In the genomic region with DNA sequence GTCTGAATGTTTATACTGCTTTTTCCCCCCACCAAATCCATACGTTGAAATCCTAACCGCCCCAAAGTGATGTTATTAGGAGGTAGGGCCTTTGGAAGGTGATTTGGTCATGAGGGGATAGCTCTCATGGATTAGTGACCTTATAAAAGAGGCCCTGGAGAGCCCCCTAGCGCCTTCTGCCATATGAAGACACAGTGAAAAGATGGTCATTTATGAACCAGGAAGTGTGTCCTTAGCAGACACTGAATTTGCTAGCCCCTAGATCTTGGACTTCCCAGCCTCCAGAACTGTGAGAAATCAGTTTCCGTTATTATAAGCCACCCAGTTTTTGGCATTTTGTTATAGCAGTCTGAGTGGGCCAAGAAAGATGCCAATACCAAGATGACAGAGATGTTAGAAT, we compare ENCODE assay signal across 9 cellular contexts. TPM values are rescaled to one million over a fixed set of nuclear protein-coding genes. Genes with fewer than 3 reads are reported as not detected.
DNase-seq lines count a peak whose midpoint lies in the region; ATAC-seq and TF ChIP-seq lines count a peak whose summit lies in the region.
"Had no signal": no experiment of that assay in that cellular context is flagged by ENCODE, and none has a peak within 500 bp of the region (broad histone marks: within the 10 kb centered on the region; RNA-seq: fewer than 3 reads in every experiment).

No MANE protein-coding gene starts in this region.

- 49 to 55% methylated on average over 4 of the region's 4 CpGs for WGBS in GM23248 (ENCODE audit: low coverage in 1 of 2, low lambda C conversion rate in 2 of 2, missing lambda C conversion rate in 2 of 2), 2 experiments

- DNase-seq in BE2C, result peak; percentile 56
- DNase-seq in GM23248, result peak; percentile 62
- peak; percentile 54 for DNase-seq in RPMI8226
- peak; percentile 60 for DNase-seq in fibroblast of pulmonary artery (ENCODE audit: low read depth)
- no peak for DNase-seq in endothelial cell (ENCODE audit: low spot score)
- no peak for DNase-seq in upper lobe of right lung
- DNase-seq in pons (ENCODE audit: low spot score), result no peak

- no peak overlapping the region for H3K4me3 ChIP-seq in BE2C (ENCODE audit: low read depth, low read length)
- H3K4me3 ChIP-seq in GM23248, result no peak overlapping the region
- H3K4me3 ChIP-seq in fibroblast of pulmonary artery (replicated peaks; ENCODE audit: low read depth, low read length), result no peak overlapping the region
- no peak overlapping the region for H3K4me3 ChIP-seq in upper lobe of right lung
- H3K4me3 ChIP-seq: SJSA1 had no signal

- H3K9me3 ChIP-seq in BE2C, result no peaks in the 10 kb centered on the region
- H3K9me3 ChIP-seq in GM23248 (ENCODE audit: low read depth), result no peaks in the 10 kb centered on the region
- no peaks in the 10 kb centered on the region for H3K9me3 ChIP-seq in upper lobe of right lung
- H3K9me3 ChIP-seq: SJSA1 had no signal

- H3F3A ChIP-seq in GM23248 (ENCODE audit: insufficient read depth), result no peaks in the 10 kb centered on the region

- H3K27me3 Mint-ChIP-seq in endothelial cell (ENCODE audit: unreplicated experiment), result peaks cover 10% of the 10 kb centered on the region

- H3K4me1 ChIP-seq in BE2C (no peaks in the 10 kb centered on the region), GM23248 (ENCODE audit: insufficient read depth) (no peaks in the 10 kb centered on the region), upper lobe of right lung (no peaks in the 10 kb centered on the region)

- peak overlapping the region; percentile 93 for H2AFZ ChIP-seq in GM23248

- H3K27me3 ChIP-seq in BE2C (no peaks in the 10 kb centered on the region), GM23248 (replicated peaks; ENCODE audit: insufficient read depth) (no peaks in the 10 kb centered on the region), upper lobe of right lung (no peaks in the 10 kb centered on the region)
- H3K27me3 ChIP-seq: SJSA1 had no signal

- intact Hi-C loops in upper lobe of right lung (cut with DNase I), result no loop called here

- no peak overlapping the region for H3K27ac Mint-ChIP-seq in endothelial cell (ENCODE audit: unreplicated experiment)

- no peaks in the 10 kb centered on the region for H3K9me2 ChIP-seq in GM23248 (ENCODE audit: insufficient read depth)

- H3K27ac ChIP-seq in GM23248 (no peak overlapping the region), upper lobe of right lung (no peak overlapping the region)
- H3K27ac ChIP-seq: SJSA1 had no signal

- ATAC-seq in upper lobe of right lung, result no peak
- no peak for ATAC-seq in GM18867 (IDR thresholded peaks at IDR 0.05; ENCODE audit: unreplicated experiment)

- no peak overlapping the region for H3K4me2 ChIP-seq in GM23248 (ENCODE audit: unreplicated experiment)

- peak; percentile 53 for TF ChIP-seq CTCF in BE2C (IDR thresholded peaks at IDR 0.05; ENCODE audit: low read depth, low read length)
- TF ChIP-seq CTCF in fibroblast of pulmonary artery (IDR thresholded peaks at IDR 0.05; ENCODE audit: low read length, missing control alignments), result peak; percentile 57
- no peak for TF ChIP-seq CTCF in endothelial cell (IDR thresholded peaks at IDR 0.05; ENCODE audit: unreplicated experiment)
- no peak for TF ChIP-seq CTCF in upper lobe of right lung (IDR thresholded peaks at IDR 0.05)

- no peak overlapping the region for H3K9ac ChIP-seq in GM23248

- H3K4me3 Mint-ChIP-seq in endothelial cell (ENCODE audit: unreplicated experiment), result no peak overlapping the region

- no peaks in the 10 kb centered on the region for H4K20me1 ChIP-seq in GM23248 (ENCODE audit: insufficient read depth)

- H3K4me1 Mint-ChIP-seq in endothelial cell (ENCODE audit: unreplicated experiment), result peaks cover 32% of the 10 kb centered on the region

- no peaks in the 10 kb centered on the region for H3K79me2 ChIP-seq in GM23248 (ENCODE audit: insufficient read depth)

- H3K36me3 Mint-ChIP-seq in endothelial cell (ENCODE audit: low read depth, unreplicated experiment), result peaks cover 17% of the 10 kb centered on the region

- H3K9me3 Mint-ChIP-seq in endothelial cell (ENCODE audit: unreplicated experiment), result no peaks in the 10 kb centered on the region

- in situ Hi-C loops in GM23248 (cut with MboI), result no loop called here

- H3K36me3 ChIP-seq in BE2C (no peaks in the 10 kb centered on the region), GM23248 (ENCODE audit: low read depth) (no peaks in the 10 kb centered on the region), upper lobe of right lung (no peaks in the 10 kb centered on the region)
- H3K36me3 ChIP-seq: SJSA1 had no signal

RNA-seq across cellular contexts. Expression of a gene that starts 7.2 kb away (rescaled TPM):
- polyA plus RNA-seq in BE2C (2012; ENCODE audit: insufficient read depth, insufficient read length, low read depth), result 65.3 TPM
- 65.7 and 79.0 TPM in 2 replicates for total RNA-seq in GM23248 (2014; rRNA removed; shearing (Covaris generic))
- 74.6 and 78.9 TPM in 2 replicates for polyA plus RNA-seq in GM23248 (2016; fragmentation: Nextera tagmentation; extraction: Ambion mirVana)
- 264 TPM for total RNA-seq in endothelial cell (ENCODE audit: unreplicated experiment)
- total RNA-seq in upper lobe of right lung, result 48.2 TPM

RNA-seq across cellular contexts. Expression of a gene that starts 11.5 kb away (rescaled TPM):
- 53.1 TPM for polyA plus RNA-seq in BE2C (2012; ENCODE audit: insufficient read depth, insufficient read length, low read depth)
- 42.5 and 56.2 TPM in 2 replicates for total RNA-seq in GM23248 (2014; rRNA removed; shearing (Covaris generic))
- 101 and 107 TPM in 2 replicates for polyA plus RNA-seq in GM23248 (2016; fragmentation: Nextera tagmentation; extraction: Ambion mirVana)
- 153 TPM for total RNA-seq in endothelial cell (ENCODE audit: unreplicated experiment)
- total RNA-seq in upper lobe of right lung, result 36.4 TPM

Comparison
In these comparisons a context has a peak if more than half of its experiments do, and no peak if none do; other contexts are left out.
1. DNase-seq: peak in BE2C (single experiment), GM23248 (single experiment), RPMI8226 (single experiment) and fibroblast of pulmonary artery (single experiment); none in endothelial cell (single experiment), upper lobe of right lung (single experiment) and pons (single experiment).
2. CTCF ChIP-seq: peak in BE2C (single experiment) and fibroblast of pulmonary artery (single experiment); none in endothelial cell (single experiment) and upper lobe of right lung (single experiment).